In the genomic region with DNA sequence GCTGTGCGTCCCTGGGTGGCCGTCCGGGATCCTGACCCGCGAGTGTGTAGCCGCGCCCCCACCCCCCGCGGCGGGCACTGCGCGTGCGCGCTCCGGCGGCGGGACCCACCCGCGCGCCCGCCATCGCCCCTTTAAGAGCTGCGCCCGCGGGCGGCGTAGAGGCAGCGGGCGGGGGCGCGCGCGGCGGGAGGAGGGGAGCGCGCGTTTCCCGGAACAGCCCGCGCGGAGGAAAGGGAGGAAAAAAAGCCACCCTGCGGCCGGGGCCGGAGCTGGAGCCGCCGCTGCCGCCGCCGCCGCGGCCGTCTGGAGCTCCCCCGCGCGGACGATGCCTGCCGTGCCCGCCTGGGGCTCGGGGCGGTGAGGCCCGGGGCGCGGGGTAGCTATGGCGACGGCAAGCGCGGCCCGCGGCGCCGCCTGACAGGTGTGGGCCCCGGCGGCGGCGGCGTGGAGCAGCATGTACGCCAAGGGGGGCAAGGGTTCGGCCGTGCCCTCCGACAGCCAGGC, we compare ENCODE assay signal across 1 cellular context.
TF ChIP-seq lines count a peak whose summit lies in the region.

Gene SSBP4 (plus strand): TSS at position 204 of the 504 bp plus-strand sequence. CDS start 251 bp downstream, at position 455.

TF ChIP-seq in Ishikawa, 13 proteins besides CTCF, POLR2A, EP300 and RAD21 (continued from another document):
- no peak for TF ChIP-seq REST (IDR thresholded peaks at IDR 0.05; ENCODE audit: low read depth)
- TF ChIP-seq EGR1 (IDR thresholded peaks at IDR 0.05), result 0 out of 2 replicates have a peak, but pooled peaks have one; percentile 37
- peak; percentile 61; the same call in 1 of the 2 replicates for TF ChIP-seq TAF1 (IDR thresholded peaks at IDR 0.05; ENCODE audit: low read depth)
